8 cellular contexts compared by ENCODE assay signal in the genomic region with DNA sequence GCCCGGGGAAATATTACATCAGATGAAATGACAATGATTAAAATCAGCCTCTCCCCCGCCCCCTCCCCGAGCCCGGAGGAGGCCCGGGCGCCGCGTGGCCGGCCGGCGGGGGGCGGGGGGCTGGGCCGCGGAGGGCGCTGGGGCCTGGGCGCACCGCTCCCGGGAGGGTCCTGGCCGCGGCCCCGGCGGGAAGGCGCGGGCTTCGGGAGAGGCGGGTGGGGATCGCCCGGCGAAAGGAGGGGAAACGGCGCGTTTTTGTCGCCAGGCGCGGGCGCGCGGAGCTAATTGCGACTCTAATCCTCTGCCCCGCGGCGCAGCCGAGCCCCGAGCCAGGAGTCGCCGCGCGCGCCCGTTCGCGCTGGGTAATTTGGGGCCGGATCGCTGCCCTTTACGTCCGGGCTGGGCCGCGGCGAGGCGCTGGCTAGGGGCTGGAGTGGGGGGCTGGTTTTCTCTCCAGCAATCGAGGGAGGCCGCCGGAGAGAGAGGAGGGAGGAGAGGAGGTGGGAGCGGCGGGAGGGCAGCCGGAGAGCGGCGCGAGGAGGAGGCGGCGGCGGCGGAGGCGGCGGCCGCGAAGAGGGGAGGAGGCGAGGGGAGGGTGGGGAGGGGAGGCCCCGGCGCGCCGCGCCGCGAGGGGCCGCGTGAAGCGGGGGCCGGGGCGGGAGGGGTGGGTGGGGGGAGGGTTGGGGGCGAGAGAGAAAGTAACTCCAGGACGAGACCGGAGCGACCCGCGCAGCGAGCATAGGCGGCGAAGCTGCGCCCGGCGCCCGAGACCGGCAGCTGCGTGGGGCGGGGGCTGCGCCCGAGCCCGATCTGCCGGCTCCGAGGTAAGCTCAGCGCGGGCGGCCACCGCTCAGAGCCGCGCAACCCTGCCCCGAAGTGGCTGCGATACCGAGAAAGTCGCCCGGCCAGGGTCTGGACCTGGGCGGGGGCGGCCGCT. TPM values are rescaled to one million over a fixed set of nuclear protein-coding genes. Genes with fewer than 3 reads are reported as not detected.
A peak's percentile ranks its signal among the peaks of the same experiment; 100 is the strongest.
DNase-seq lines count a peak whose midpoint lies in the region; ATAC-seq and TF ChIP-seq lines count a peak whose summit lies in the region.

A gene with protein sequence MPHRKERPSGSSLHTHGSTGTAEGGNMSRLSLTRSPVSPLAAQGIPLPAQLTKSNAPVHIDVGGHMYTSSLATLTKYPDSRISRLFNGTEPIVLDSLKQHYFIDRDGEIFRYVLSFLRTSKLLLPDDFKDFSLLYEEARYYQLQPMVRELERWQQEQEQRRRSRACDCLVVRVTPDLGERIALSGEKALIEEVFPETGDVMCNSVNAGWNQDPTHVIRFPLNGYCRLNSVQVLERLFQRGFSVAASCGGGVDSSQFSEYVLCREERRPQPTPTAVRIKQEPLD (plus strand): TSS at position 707 of the 937 bp plus-strand sequence. CDS start 3,585 bp downstream, outside the sequence.

- H3K4me3 Mint-ChIP-seq in neural crest cell = peak within 1 kb of the TSS; percentile 96

- H3K27ac ChIP-seq in foreskin keratinocyte = peak within 1 kb of the TSS; percentile 73

- peaks cover 19% of the 10 kb centered on the region for H3K4me1 ChIP-seq in ES-I3 (ENCODE audit: insufficient read depth, low read length)
- no peaks in the 10 kb centered on the region for H3K4me1 ChIP-seq in foreskin keratinocyte

- TF ChIP-seq CTCF in foreskin keratinocyte (conservative IDR thresholded peaks at IDR 0.05) (no peak), neural crest cell (conservative IDR thresholded peaks at IDR 0.05) (no peak)

- peaks cover 3% of the 10 kb centered on the region for H3K27me3 ChIP-seq in foreskin keratinocyte

- peaks cover 8% of the 10 kb centered on the region for H3K27me3 Mint-ChIP-seq in neural crest cell (ENCODE audit: low read depth)

- peak within 1 kb of the TSS; percentile 87 for H3K9ac ChIP-seq in ES-I3 (ENCODE audit: low read depth, low read length)

- peaks cover 6% of the 10 kb centered on the region; the same call in 1 of the 2 replicates for H3K36me3 ChIP-seq in ES-I3 (ENCODE audit: insufficient read depth, low read length)

- peak; percentile 22 for ATAC-seq in foreskin keratinocyte
- no peak for ATAC-seq in HG02623 (IDR thresholded peaks at IDR 0.05; ENCODE audit: unreplicated experiment)
- ATAC-seq in GM21825 (IDR thresholded peaks at IDR 0.05; ENCODE audit: unreplicated experiment) = no peak

- peaks cover 25% of the 10 kb centered on the region for H3K4me1 Mint-ChIP-seq in neural crest cell

- peak within 1 kb of the TSS; percentile 88 for H3K27ac Mint-ChIP-seq in neural crest cell (ENCODE audit: unreplicated experiment)

- H3K9me3 ChIP-seq in ES-I3 (ENCODE audit: control insufficient read depth, insufficient read depth, low read length) = no peaks in the 10 kb centered on the region

- peaks cover 5% of the 10 kb centered on the region for H3K36me3 Mint-ChIP-seq in neural crest cell (ENCODE audit: low read depth)

- H3K9me3 Mint-ChIP-seq in neural crest cell = no peaks in the 10 kb centered on the region

- DNase-seq in NAMALWA (ENCODE audit: low spot score) = peak; percentile 66
- DNase-seq in activated effector memory CD4-positive, alpha-beta T cell treated with Interleukin-2 at 50 U/mL for 16 hours = peak; percentile 18
- DNase-seq in foreskin keratinocyte = peak in 1 of 2 donors; percentile 40
- DNase-seq in neural crest cell (ENCODE audit: low read depth, low spot score) = peak; percentile 50
- no peak for DNase-seq in NCI-H187 treated with DMSO at 0.1 percent for 48 hours (lab: John Stamatoyannopoulos, UW)

RNA-seq across cellular contexts. Expression of the gene that starts here (rescaled TPM):
- total RNA-seq in foreskin keratinocyte (19.5 and 27.6 TPM in 2 replicates), neural crest cell (58.3 and 59.1 TPM in 2 replicates)
- 14.8 and 19.0 TPM in 2 replicates for polyA plus RNA-seq in foreskin keratinocyte
